16 cellular contexts compared by ENCODE assay signal in the genomic region with DNA sequence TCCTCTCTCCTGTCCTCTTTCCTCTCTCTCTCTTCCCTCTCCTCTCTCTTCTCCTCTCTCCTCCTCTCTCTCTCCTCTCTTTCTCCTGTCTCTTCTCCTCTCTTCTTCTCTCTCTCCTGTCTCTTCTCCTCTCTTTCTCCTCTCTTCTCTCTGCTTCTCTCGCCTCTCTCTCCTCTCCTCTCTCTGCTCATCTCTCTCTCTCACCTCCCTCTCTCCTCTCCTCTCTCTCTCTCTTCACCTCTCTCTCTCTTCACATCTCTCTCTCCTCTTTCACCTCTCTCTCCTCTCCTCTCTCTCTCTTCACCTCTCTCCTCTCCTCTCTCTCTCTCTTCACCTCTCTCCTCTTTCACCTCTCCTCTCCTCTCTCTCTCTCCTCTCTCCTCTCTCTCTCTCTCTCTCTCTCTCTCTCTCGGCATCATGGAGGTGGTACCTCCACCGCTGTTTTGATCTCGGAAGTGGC. TPM values are rescaled to one million over a fixed set of nuclear protein-coding genes. Genes with fewer than 3 reads are reported as not detected.
DNase-seq lines count a peak whose midpoint lies in the region; ATAC-seq, FAIRE-seq and TF ChIP-seq lines count a peak whose summit lies in the region.
"Had no signal": no experiment of that assay in that cellular context is flagged by ENCODE, and none has a peak within 500 bp of the region (broad histone marks: within the 10 kb centered on the region; RNA-seq: fewer than 3 reads in every experiment).

No MANE protein-coding gene starts in this region.

- H3K4me1 Mint-ChIP-seq in nephron: peaks cover 23% of the 10 kb centered on the region
- no peaks in the 10 kb centered on the region for H3K4me1 Mint-ChIP-seq in activated naive CD4-positive, alpha-beta T cell treated with anti-CD3 and anti-CD28 coated beads, Interleukin-2, amount 10 ng/mL, durations not matched to agents 7 days and 5 days

- FAIRE-seq in H54 (lab: Jason Lieb, UNC): no peak

- CTCF ChIA-PET in activated naive CD4-positive, alpha-beta T cell treated with anti-CD3 and anti-CD28 coated beads, Interleukin-2, amount 10 ng/mL, durations not matched to agents 7 days and 5 days (lab: Charles Lee): no interaction called here

- H3K36me3 Mint-ChIP-seq in nephron (ENCODE audit: low read depth): no peaks in the 10 kb centered on the region
- H3K36me3 Mint-ChIP-seq in activated naive CD4-positive, alpha-beta T cell treated with anti-CD3 and anti-CD28 coated beads, Interleukin-2, amount 10 ng/mL, durations not matched to agents 7 days and 5 days: no peaks in the 10 kb centered on the region
- H3K36me3 Mint-ChIP-seq: IgD-negative memory B cell had no signal

- intact Hi-C loops in thyroid gland (cut with DNase I) (no loop called here), right cardiac atrium (cut with DNase I) (no loop called here)

- peak overlapping the region; percentile 87 to 96 (median 91) for H3K27ac Mint-ChIP-seq in nephron
- H3K27ac Mint-ChIP-seq in activated naive CD4-positive, alpha-beta T cell treated with anti-CD3 and anti-CD28 coated beads, Interleukin-2, amount 10 ng/mL, durations not matched to agents 7 days and 5 days: no peak overlapping the region
- H3K27ac Mint-ChIP-seq: CD4-positive, alpha-beta T cell; H9; IgD-negative memory B cell had no signal

- no peak for TF ChIP-seq POLR2A in thyroid gland (IDR thresholded peaks at IDR 0.05)
- no peak for TF ChIP-seq POLR2A in H54 (IDR thresholded peaks at IDR 0.05; ENCODE audit: low read depth, low read length)

- peaks cover 3% of the 10 kb centered on the region for H3K27me3 Mint-ChIP-seq in nephron (ENCODE audit: low read depth)
- peaks cover 6% of the 10 kb centered on the region for H3K27me3 Mint-ChIP-seq in activated naive CD4-positive, alpha-beta T cell treated with anti-CD3 and anti-CD28 coated beads, Interleukin-2, amount 10 ng/mL, durations not matched to agents 7 days and 5 days
- H3K27me3 Mint-ChIP-seq: CD4-positive, alpha-beta T cell had no signal

- H3K4me3 ChIP-seq in BLaER1 treated with 17β-estradiol and CSF1 and Interleukin-3, amounts not matched to agents 10 nM and 100 nM: no peak overlapping the region
- H3K4me3 ChIP-seq in thyroid gland (replicated peaks in 1 of 3): no peak overlapping the region
- no peak overlapping the region for H3K4me3 ChIP-seq in right cardiac atrium (ENCODE audit: low read length)
- H3K4me3 ChIP-seq: GM23248 had no signal

- peak overlapping the region in 8 of 11 experiments; percentile 60 to 86 (median 65); a peak in 15 of 22 replicates for H3K4me2 ChIP-seq in BLaER1 treated with 17β-estradiol and CSF1 and Interleukin-3, amounts not matched to agents 10 nM and 100 nM

- no peaks in the 10 kb centered on the region for H3K9me3 ChIP-seq in BLaER1 treated with 17β-estradiol and CSF1 and Interleukin-3, amounts not matched to agents 10 nM and 100 nM (replicated peaks in 1 of 11)
- H3K9me3 ChIP-seq in thyroid gland (no peaks in the 10 kb centered on the region), right cardiac atrium (ENCODE audit: control insufficient read depth, low read length) (no peaks in the 10 kb centered on the region)

- no peaks in the 10 kb centered on the region for H3K9me3 Mint-ChIP-seq in nephron
- no peaks in the 10 kb centered on the region for H3K9me3 Mint-ChIP-seq in activated naive CD4-positive, alpha-beta T cell treated with anti-CD3 and anti-CD28 coated beads, Interleukin-2, amount 10 ng/mL, durations not matched to agents 7 days and 5 days
- H3K9me3 Mint-ChIP-seq: CD4-positive, alpha-beta T cell; H9; IgD-negative memory B cell had no signal

- DNase-seq in thyroid gland (no peak), right cardiac atrium (no peak), H54 (ENCODE audit: insufficient read length, low spot score) (no peak)
- no peak for DNase-seq in activated naive CD4-positive, alpha-beta T cell treated with anti-CD3 and anti-CD28 coated beads, Interleukin-2, amount 10 ng/mL, durations not matched to agents 7 days and 5 days
- DNase-seq: 8988T, AML-193, C1 segment of cervical spinal cord, Calu3, DMS 273 treated with DMSO at 0.1 percent for 48 hours, H9 had no signal

- ATAC-seq in right cardiac atrium: no peak

- peak overlapping the region in 1 of 3 experiments; percentile 5 for H3K4me3 Mint-ChIP-seq in nephron
- no peak overlapping the region for H3K4me3 Mint-ChIP-seq in activated naive CD4-positive, alpha-beta T cell treated with anti-CD3 and anti-CD28 coated beads, Interleukin-2, amount 10 ng/mL, durations not matched to agents 7 days and 5 days
- H3K4me3 Mint-ChIP-seq: CD4-positive, alpha-beta T cell; H9 had no signal

- H4K20me1 ChIP-seq in BLaER1 treated with 17β-estradiol and CSF1 and Interleukin-3, amounts not matched to agents 10 nM and 100 nM: peaks cover 0 to 58% (median 25%) of the 10 kb centered on the region in 11 experiments; a peak in 16 of 22 replicates

- H3K36me3 ChIP-seq in BLaER1 treated with 17β-estradiol and CSF1 and Interleukin-3, amounts not matched to agents 10 nM and 100 nM: no peaks in the 10 kb centered on the region
- no peaks in the 10 kb centered on the region for H3K36me3 ChIP-seq in thyroid gland

- H3K27ac ChIP-seq in BLaER1 treated with 17β-estradiol and CSF1 and Interleukin-3, amounts not matched to agents 10 nM and 100 nM: no peak overlapping the region
- H3K27ac ChIP-seq in angular gyrus (ENCODE audit: low read depth, low read length): peak overlapping the region; percentile 26
- H3K27ac ChIP-seq in thyroid gland: peak overlapping the region in 1 of 3 donors; percentile 8
- no peak overlapping the region for H3K27ac ChIP-seq in right cardiac atrium (ENCODE audit: low read length)
- H3K27ac ChIP-seq: GM23248 had no signal

- peaks cover 38 to 91% (median 85%) of the 10 kb centered on the region in 10 experiments for H3K4me1 ChIP-seq in BLaER1 treated with 17β-estradiol and CSF1 and Interleukin-3, amounts not matched to agents 10 nM and 100 nM
- H3K4me1 ChIP-seq in thyroid gland (peaks cover 6 to 13% of the 10 kb centered on the region in 2 donors), right cardiac atrium (ENCODE audit: control insufficient read depth, insufficient read depth, low read length) (no peaks in the 10 kb centered on the region)

- WGBS in thyroid gland, 2 donors: 50 to 60% methylated on average over 4 of the region's 4 CpGs
- WGBS in right cardiac atrium: 84% methylated on average over 4 of the region's 4 CpGs

- H3K27me3 ChIP-seq in BLaER1 treated with 17β-estradiol and CSF1 and Interleukin-3, amounts not matched to agents 10 nM and 100 nM: peaks cover 24 to 71% (median 41%) of the 10 kb centered on the region in 11 experiments
- no peaks in the 10 kb centered on the region for H3K27me3 ChIP-seq in thyroid gland
- H3K27me3 ChIP-seq in right cardiac atrium (ENCODE audit: control insufficient read depth, insufficient read depth): no peaks in the 10 kb centered on the region

- H3K9ac ChIP-seq in BLaER1 treated with 17β-estradiol and CSF1 and Interleukin-3, amounts not matched to agents 10 nM and 100 nM: no peak overlapping the region
- H3K9ac ChIP-seq: GM23248 had no signal

- TF ChIP-seq CTCF in nephron (IDR thresholded peaks at IDR 0.05; ENCODE audit: unreplicated experiment in 3 of 3): no peak
- peak in 4 of 6 experiments; percentile 18 to 100 (median 56) for TF ChIP-seq CTCF in thyroid gland (IDR thresholded peaks at IDR 0.05)

RNA-seq across cellular contexts. Expression of gene CFAP46, which starts 30.1 kb away (rescaled TPM):
- 10 to 100 TPM in 1 of 4 donors, 1 to 10 TPM in 3; 3.6 to 12.7 (median 9.1) TPM for total RNA-seq in thyroid gland
- total RNA-seq in right cardiac atrium: 1 to 10 TPM; 1.5 to 1.8 (median 1.7) TPM
- 1.00 TPM for polyA plus RNA-seq in right cardiac atrium
- total RNA-seq: Calu3; CD4-positive, alpha-beta T cell had no signal
- polyA plus RNA-seq: IgD-negative memory B cell had no signal

Comparison
In these comparisons a context has a peak if more than half of its experiments do, and no peak if none do; other contexts are left out.
1. CTCF ChIP-seq: peak in thyroid gland (4 of 6); none in nephron (0 of 3).